1 cellular context compared by ENCODE assay signal in genomic region chr17:75783803-75784472, GRCh38.
TF ChIP-seq lines count a peak whose summit lies in the region.

No MANE protein-coding gene starts in this region.

TF ChIP-seq in HepG2, 621 proteins besides CTCF, POLR2A, EP300 and RAD21 (continued from another document and continues in another):
- TF ChIP-seq, protein P1, sequence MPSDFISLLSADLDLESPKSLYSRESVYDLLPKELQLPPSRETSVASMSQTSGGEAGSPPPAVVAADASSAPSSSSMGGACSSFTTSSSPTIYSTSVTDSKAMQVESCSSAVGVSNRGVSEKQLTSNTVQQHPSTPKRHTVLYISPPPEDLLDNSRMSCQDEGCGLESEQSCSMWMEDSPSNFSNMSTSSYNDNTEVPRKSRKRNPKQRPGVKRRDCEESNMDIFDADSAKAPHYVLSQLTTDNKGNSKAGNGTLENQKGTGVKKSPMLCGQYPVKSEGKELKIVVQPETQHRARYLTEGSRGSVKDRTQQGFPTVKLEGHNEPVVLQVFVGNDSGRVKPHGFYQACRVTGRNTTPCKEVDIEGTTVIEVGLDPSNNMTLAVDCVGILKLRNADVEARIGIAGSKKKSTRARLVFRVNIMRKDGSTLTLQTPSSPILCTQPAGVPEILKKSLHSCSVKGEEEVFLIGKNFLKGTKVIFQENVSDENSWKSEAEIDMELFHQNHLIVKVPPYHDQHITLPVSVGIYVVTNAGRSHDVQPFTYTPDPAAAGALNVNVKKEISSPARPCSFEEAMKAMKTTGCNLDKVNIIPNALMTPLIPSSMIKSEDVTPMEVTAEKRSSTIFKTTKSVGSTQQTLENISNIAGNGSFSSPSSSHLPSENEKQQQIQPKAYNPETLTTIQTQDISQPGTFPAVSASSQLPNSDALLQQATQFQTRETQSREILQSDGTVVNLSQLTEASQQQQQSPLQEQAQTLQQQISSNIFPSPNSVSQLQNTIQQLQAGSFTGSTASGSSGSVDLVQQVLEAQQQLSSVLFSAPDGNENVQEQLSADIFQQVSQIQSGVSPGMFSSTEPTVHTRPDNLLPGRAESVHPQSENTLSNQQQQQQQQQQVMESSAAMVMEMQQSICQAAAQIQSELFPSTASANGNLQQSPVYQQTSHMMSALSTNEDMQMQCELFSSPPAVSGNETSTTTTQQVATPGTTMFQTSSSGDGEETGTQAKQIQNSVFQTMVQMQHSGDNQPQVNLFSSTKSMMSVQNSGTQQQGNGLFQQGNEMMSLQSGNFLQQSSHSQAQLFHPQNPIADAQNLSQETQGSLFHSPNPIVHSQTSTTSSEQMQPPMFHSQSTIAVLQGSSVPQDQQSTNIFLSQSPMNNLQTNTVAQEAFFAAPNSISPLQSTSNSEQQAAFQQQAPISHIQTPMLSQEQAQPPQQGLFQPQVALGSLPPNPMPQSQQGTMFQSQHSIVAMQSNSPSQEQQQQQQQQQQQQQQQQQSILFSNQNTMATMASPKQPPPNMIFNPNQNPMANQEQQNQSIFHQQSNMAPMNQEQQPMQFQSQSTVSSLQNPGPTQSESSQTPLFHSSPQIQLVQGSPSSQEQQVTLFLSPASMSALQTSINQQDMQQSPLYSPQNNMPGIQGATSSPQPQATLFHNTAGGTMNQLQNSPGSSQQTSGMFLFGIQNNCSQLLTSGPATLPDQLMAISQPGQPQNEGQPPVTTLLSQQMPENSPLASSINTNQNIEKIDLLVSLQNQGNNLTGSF (CRISPR knock-in tag; IDR thresholded peaks at IDR 0.05), result no peak
- TF ChIP-seq, protein P2, sequence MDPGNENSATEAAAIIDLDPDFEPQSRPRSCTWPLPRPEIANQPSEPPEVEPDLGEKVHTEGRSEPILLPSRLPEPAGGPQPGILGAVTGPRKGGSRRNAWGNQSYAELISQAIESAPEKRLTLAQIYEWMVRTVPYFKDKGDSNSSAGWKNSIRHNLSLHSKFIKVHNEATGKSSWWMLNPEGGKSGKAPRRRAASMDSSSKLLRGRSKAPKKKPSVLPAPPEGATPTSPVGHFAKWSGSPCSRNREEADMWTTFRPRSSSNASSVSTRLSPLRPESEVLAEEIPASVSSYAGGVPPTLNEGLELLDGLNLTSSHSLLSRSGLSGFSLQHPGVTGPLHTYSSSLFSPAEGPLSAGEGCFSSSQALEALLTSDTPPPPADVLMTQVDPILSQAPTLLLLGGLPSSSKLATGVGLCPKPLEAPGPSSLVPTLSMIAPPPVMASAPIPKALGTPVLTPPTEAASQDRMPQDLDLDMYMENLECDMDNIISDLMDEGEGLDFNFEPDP (CRISPR knock-in tag; conservative IDR thresholded peaks at IDR 0.05), result no peak
- TF ChIP-seq, protein P3, sequence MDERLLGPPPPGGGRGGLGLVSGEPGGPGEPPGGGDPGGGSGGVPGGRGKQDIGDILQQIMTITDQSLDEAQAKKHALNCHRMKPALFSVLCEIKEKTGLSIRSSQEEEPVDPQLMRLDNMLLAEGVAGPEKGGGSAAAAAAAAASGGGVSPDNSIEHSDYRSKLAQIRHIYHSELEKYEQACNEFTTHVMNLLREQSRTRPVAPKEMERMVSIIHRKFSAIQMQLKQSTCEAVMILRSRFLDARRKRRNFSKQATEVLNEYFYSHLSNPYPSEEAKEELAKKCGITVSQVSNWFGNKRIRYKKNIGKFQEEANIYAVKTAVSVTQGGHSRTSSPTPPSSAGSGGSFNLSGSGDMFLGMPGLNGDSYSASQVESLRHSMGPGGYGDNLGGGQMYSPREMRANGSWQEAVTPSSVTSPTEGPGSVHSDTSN (CRISPR knock-in tag; IDR thresholded peaks at IDR 0.05), result no peak
- TF ChIP-seq TFDP1 (CRISPR knock-in tag; IDR thresholded peaks at IDR 0.05; ENCODE audit: borderline replicate concordance), result peak; percentile 66; the same call in 1 of the 2 replicates
- no peak for TF ChIP-seq ZNF839 (CRISPR knock-in tag; IDR thresholded peaks at IDR 0.05; ENCODE audit: borderline replicate concordance)
- TF ChIP-seq, protein P4, sequence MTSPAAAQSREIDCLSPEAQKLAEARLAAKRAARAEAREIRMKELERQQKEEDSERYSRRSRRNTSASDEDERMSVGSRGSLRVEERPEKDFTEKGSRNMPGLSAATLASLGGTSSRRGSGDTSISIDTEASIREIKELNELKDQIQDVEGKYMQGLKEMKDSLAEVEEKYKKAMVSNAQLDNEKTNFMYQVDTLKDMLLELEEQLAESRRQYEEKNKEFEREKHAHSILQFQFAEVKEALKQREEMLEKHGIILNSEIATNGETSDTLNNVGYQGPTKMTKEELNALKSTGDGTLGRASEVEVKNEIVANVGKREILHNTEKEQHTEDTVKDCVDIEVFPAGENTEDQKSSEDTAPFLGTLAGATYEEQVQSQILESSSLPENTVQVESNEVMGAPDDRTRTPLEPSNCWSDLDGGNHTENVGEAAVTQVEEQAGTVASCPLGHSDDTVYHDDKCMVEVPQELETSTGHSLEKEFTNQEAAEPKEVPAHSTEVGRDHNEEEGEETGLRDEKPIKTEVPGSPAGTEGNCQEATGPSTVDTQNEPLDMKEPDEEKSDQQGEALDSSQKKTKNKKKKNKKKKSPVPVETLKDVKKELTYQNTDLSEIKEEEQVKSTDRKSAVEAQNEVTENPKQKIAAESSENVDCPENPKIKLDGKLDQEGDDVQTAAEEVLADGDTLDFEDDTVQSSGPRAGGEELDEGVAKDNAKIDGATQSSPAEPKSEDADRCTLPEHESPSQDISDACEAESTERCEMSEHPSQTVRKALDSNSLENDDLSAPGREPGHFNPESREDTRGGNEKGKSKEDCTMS (CRISPR knock-in tag; conservative IDR thresholded peaks at IDR 0.05), result no peak
- TF ChIP-seq TCF7 (IDR thresholded peaks at IDR 0.05; ENCODE audit: low read depth), result no peak
- TF ChIP-seq ZNF337 (CRISPR knock-in tag; IDR thresholded peaks at IDR 0.05; ENCODE audit: borderline replicate concordance, low read depth), result no peak
- TF ChIP-seq, protein P5, sequence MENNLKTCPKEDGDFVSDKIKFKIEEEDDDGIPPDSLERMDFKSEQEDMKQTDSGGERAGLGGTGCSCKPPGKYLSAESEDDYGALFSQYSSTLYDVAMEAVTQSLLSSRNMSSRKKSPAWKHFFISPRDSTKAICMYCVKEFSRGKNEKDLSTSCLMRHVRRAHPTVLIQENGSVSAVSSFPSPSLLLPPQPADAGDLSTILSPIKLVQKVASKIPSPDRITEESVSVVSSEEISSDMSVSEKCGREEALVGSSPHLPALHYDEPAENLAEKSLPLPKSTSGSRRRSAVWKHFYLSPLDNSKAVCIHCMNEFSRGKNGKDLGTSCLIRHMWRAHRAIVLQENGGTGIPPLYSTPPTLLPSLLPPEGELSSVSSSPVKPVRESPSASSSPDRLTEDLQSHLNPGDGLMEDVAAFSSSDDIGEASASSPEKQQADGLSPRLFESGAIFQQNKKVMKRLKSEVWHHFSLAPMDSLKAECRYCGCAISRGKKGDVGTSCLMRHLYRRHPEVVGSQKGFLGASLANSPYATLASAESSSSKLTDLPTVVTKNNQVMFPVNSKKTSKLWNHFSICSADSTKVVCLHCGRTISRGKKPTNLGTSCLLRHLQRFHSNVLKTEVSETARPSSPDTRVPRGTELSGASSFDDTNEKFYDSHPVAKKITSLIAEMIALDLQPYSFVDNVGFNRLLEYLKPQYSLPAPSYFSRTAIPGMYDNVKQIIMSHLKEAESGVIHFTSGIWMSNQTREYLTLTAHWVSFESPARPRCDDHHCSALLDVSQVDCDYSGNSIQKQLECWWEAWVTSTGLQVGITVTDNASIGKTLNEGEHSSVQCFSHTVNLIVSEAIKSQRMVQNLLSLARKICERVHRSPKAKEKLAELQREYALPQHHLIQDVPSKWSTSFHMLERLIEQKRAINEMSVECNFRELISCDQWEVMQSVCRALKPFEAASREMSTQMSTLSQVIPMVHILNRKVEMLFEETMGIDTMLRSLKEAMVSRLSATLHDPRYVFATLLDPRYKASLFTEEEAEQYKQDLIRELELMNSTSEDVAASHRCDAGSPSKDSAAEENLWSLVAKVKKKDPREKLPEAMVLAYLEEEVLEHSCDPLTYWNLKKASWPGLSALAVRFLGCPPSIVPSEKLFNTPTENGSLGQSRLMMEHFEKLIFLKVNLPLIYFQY (CRISPR knock-in tag; IDR thresholded peaks at IDR 0.05; ENCODE audit: borderline replicate concordance), result no peak
- TF ChIP-seq ATF2 (CRISPR knock-in tag; IDR thresholded peaks at IDR 0.05), result no peak; the same call in 1 of the 2 replicates
- TF ChIP-seq ZNF746 (CRISPR knock-in tag; IDR thresholded peaks at IDR 0.05), result no peak; the same call in 1 of the 2 replicates
- TF ChIP-seq, protein P6, sequence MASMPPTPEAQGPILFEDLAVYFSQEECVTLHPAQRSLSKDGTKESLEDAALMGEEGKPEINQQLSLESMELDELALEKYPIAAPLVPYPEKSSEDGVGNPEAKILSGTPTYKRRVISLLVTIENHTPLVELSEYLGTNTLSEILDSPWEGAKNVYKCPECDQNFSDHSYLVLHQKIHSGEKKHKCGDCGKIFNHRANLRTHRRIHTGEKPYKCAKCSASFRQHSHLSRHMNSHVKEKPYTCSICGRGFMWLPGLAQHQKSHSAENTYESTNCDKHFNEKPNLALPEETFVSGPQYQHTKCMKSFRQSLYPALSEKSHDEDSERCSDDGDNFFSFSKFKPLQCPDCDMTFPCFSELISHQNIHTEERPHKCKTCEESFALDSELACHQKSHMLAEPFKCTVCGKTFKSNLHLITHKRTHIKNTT (CRISPR knock-in tag; IDR thresholded peaks at IDR 0.05), result no peak; the same call in 1 of the 2 replicates
- TF ChIP-seq POGK (CRISPR knock-in tag; conservative IDR thresholded peaks at IDR 0.05), result no peak
- TF ChIP-seq ZNF572 (CRISPR knock-in tag; IDR thresholded peaks at IDR 0.05), result peak; percentile 35; the same call in 1 of the 2 replicates
- no peak for TF ChIP-seq ZNF567 (CRISPR knock-in tag; IDR thresholded peaks at IDR 0.05; ENCODE audit: borderline replicate concordance)
- no peak for TF ChIP-seq ZNF432 (CRISPR knock-in tag; IDR thresholded peaks at IDR 0.05; ENCODE audit: borderline replicate concordance)
- TF ChIP-seq ETV6 (CRISPR knock-in tag; conservative IDR thresholded peaks at IDR 0.05), result no peak
- 0 out of 2 replicates have a peak, but pooled peaks have one; percentile 37 for TF ChIP-seq ZNF234 (CRISPR knock-in tag; conservative IDR thresholded peaks at IDR 0.05)
- no peak for TF ChIP-seq ZNF33B (CRISPR knock-in tag; IDR thresholded peaks at IDR 0.05)
- TF ChIP-seq AGO2 (optimal IDR thresholded peaks at IDR 0.05; ENCODE audit: low read depth, low read length), result no peak
- peak; percentile 7; the same call in 1 of the 2 replicates for TF ChIP-seq MYC (CRISPR knock-in tag; IDR thresholded peaks at IDR 0.05; ENCODE audit: borderline replicate concordance)
- TF ChIP-seq FOXP4 (CRISPR knock-in tag; IDR thresholded peaks at IDR 0.05), result 0 out of 2 replicates have a peak, but pooled peaks have one; percentile 10
- no peak for TF ChIP-seq FOXO1 (CRISPR knock-in tag; IDR thresholded peaks at IDR 0.05)
- no peak for TF ChIP-seq ZNF670 (CRISPR knock-in tag; IDR thresholded peaks at IDR 0.05; ENCODE audit: borderline replicate concordance)
- TF ChIP-seq CHD4 (IDR thresholded peaks at IDR 0.05; ENCODE audit: borderline replicate concordance, low read length), result no peak
- TF ChIP-seq ZEB1 (IDR thresholded peaks at IDR 0.05; ENCODE audit: insufficient replicate concordance, low read depth), result peak; percentile 61
- no peak for TF ChIP-seq ZNF740 (CRISPR knock-in tag; IDR thresholded peaks at IDR 0.05)
- no peak for TF ChIP-seq EED (CRISPR knock-in tag; IDR thresholded peaks at IDR 0.05)
- no peak for TF ChIP-seq RORA (CRISPR knock-in tag; IDR thresholded peaks at IDR 0.05)
